Comparison of ENCODE assay signal across 9 cellular contexts in the genomic region with DNA sequence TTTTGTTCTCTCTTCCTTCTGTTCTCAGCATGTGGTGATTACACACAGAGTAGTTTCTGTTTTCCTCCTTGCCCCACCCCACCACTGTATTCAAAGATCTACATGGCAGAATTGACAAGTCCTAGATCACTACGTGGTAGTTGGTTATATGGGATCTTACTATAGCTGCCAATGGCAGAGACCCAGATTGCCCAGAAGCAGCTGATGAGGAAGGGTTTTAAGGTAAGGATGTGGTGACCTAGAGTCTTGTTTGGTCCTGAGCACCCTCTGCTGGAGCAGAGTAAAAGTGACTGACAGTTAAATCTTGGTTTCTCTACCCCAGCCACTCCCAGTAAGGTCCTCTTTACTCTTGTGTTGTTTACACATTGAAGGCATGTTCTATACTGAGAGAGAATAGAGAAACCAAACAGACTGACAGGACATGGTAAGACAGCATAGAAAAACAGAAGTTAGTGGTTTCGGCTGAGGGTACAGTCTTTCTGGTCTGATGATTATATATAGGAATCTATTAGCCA. TPM values are rescaled to one million over a fixed set of nuclear protein-coding genes. Genes with fewer than 3 reads are reported as not detected.
DNase-seq lines count a peak whose midpoint lies in the region; ATAC-seq lines count a peak whose summit lies in the region.
"Had no signal": no experiment of that assay in that cellular context is flagged by ENCODE, and none has a peak within 500 bp of the region (broad histone marks: within the 10 kb centered on the region; RNA-seq: fewer than 3 reads in every experiment).

No MANE protein-coding gene starts in this region.

- peaks cover 19 to 31% (median 29%) of the 10 kb centered on the region in 3 donors for H3K4me1 Mint-ChIP-seq in naive B cell

- peak; percentile 8 for DNase-seq in stimulated activated CD4-positive, alpha-beta T cell treated with anti-CD3 and anti-CD28 coated beads, Interleukin-4, amount 100 ng/mL, for 1 hour
- DNase-seq in stimulated activated CD4-positive, alpha-beta T cell treated with anti-CD3 and anti-CD28 coated beads, Interleukin-12 subunit alpha, Interleukin-12 subunit beta, amount 100 ng/mL, for 4 hours = no peak
- DNase-seq in HS-27A (ENCODE audit: low read depth) = peak; percentile 23
- DNase-seq in SKM-1 (lab: John Stamatoyannopoulos, UW; ENCODE audit: unreplicated experiment) = peak; percentile 46
- peak; percentile 83 for DNase-seq in naive B cell
- DNase-seq in NCI-H1930 (lab: John Stamatoyannopoulos, UW) = no peak

- H3K27ac Mint-ChIP-seq in naive B cell = peak overlapping the region; percentile 98 to 99 (median 99)

- H3K4me3 ChIP-seq in endocrine pancreas (ENCODE audit: control insufficient read depth, insufficient read depth, low read length) = peak overlapping the region; percentile 3
- H3K4me3 ChIP-seq: SK-N-MC had no signal

- H3K27me3 Mint-ChIP-seq in naive B cell = no peaks in the 10 kb centered on the region

- H3K4me3 Mint-ChIP-seq in naive B cell = peak overlapping the region; percentile 18 to 90 (median 81)

- H3K9me3 ChIP-seq in endocrine pancreas (ENCODE audit: control insufficient read depth, low read length) = no peaks in the 10 kb centered on the region

- peaks cover 18 to 24% of the 10 kb centered on the region in 2 donors for H3K36me3 Mint-ChIP-seq in naive B cell

- no peaks in the 10 kb centered on the region for H3K27me3 ChIP-seq in endocrine pancreas (ENCODE audit: control insufficient read depth, insufficient read depth, low read length)

- H3K4me1 ChIP-seq in endocrine pancreas (ENCODE audit: control insufficient read depth, insufficient read depth, low read length) = peaks cover 33% of the 10 kb centered on the region

- H3K9me3 Mint-ChIP-seq in naive B cell = no peaks in the 10 kb centered on the region

- ATAC-seq in GM21619 (IDR thresholded peaks at IDR 0.05; ENCODE audit: unreplicated experiment) = peak; percentile 98
- peak; percentile 90 to 91 for ATAC-seq in naive B cell (ENCODE audit: low read depth in 2 of 2)

- H3K9ac ChIP-seq in endocrine pancreas (ENCODE audit: control insufficient read depth, insufficient read depth, low read length) = no peak overlapping the region

- peaks cover 11% of the 10 kb centered on the region for H3K36me3 ChIP-seq in endocrine pancreas (ENCODE audit: control insufficient read depth, insufficient read depth, low read length)

RNA-seq across cellular contexts. Expression of a gene that starts 22.8 kb away (rescaled TPM):
- 10 to 100 TPM; 19.3 to 45.4 (median 24.1) TPM for polyA plus RNA-seq in naive B cell (ENCODE audit: low read depth in 6 of 6)

RNA-seq across cellular contexts. Expression of a gene that starts 27.0 kb away (rescaled TPM):
- 10 to 100 TPM; 46.9 to 62.0 (median 57.5) TPM for polyA plus RNA-seq in naive B cell (ENCODE audit: low read depth in 6 of 6)

RNA-seq across cellular contexts. Expression of a gene that starts 58.9 kb away (rescaled TPM):
- polyA plus RNA-seq in naive B cell (ENCODE audit: low read depth in 6 of 6) = not detected

Comparison
In these comparisons a context has a peak if more than half of its experiments do, and no peak if none do; other contexts are left out.
1. DNase-seq: peak in stimulated activated CD4-positive, alpha-beta T cell treated with anti-CD3 and anti-CD28 coated beads, Interleukin-4, amount 100 ng/mL, for 1 hour (single experiment), HS-27A (single experiment), SKM-1 (single experiment) and naive B cell (single experiment); none in stimulated activated CD4-positive, alpha-beta T cell treated with anti-CD3 and anti-CD28 coated beads, Interleukin-12 subunit alpha, Interleukin-12 subunit beta, amount 100 ng/mL, for 4 hours (single experiment) and NCI-H1930 (0 of 2).